Comparison of ENCODE assay signal across 9 cellular contexts in the genomic region with DNA sequence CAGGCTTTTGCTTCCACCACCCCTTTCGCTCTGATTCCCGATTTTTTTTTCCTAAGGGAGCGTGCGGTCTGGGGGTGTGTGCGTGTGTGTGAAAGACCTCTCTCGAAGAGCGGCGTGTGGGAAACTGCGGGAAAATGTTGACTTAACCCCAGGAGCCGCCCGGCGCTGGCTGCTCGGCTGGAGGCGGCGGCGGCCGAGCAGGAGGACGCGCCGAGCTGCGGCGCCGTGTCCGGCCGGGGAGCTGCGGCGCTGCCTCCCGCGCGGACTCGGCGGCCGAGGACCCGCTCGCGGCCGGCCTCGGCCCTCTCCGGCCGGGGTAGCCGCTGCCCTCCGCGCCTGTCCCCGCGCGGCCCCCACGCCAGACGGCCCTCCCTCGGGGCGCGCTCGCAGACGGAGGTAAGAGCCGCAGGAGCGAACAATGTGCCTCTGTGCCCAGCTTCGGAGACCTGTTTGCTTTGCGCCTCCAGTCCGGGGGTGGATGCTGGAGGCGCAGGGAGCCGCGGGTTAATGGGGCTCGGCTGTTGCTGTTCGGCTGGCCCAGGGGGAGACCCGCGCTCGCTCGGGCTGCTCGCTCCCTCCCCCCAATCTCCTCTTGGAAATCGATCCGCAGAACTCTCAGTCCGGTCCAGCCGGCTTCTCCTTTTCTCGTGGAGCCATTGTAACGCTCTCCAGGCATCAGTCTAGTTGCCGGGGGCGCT. TPM values are rescaled to one million over a fixed set of nuclear protein-coding genes. Genes with fewer than 3 reads are reported as not detected.
A peak's percentile ranks its signal among the peaks of the same experiment; 100 is the strongest.
DNase-seq lines count a peak whose midpoint lies in the region; ATAC-seq and TF ChIP-seq lines count a peak whose summit lies in the region.
"Had no signal": no experiment of that assay in that cellular context is flagged by ENCODE, and none has a peak within 500 bp of the region (broad histone marks: within the 10 kb centered on the region; RNA-seq: fewer than 3 reads in every experiment).

No MANE protein-coding gene starts in this region.

- H3K27ac ChIP-seq in muscle layer of duodenum (ENCODE audit: low read length), result peak overlapping the region; percentile 48
- H3K27ac ChIP-seq: BLaER1 treated with 17β-estradiol and CSF1 and Interleukin-3, amounts not matched to agents 10 nM and 100 nM had no signal

- peaks cover 8% of the 10 kb centered on the region for H3K27me3 ChIP-seq in muscle layer of duodenum (ENCODE audit: low read depth, low read length)

- H3K4me1 Mint-ChIP-seq in stimulated activated effector memory CD8-positive, alpha-beta T cell treated with anti-CD3 and anti-CD28 coated beads, Interleukin-12 subunit alpha, Interleukin-12 subunit beta, amount 100 ng/mL, for 72 hours, result no peaks in the 10 kb centered on the region

- H3K36me3 Mint-ChIP-seq in stimulated activated effector memory CD8-positive, alpha-beta T cell treated with anti-CD3 and anti-CD28 coated beads, Interleukin-12 subunit alpha, Interleukin-12 subunit beta, amount 100 ng/mL, for 72 hours, result no peaks in the 10 kb centered on the region

- no peaks in the 10 kb centered on the region for H3K36me3 ChIP-seq in muscle layer of duodenum (ENCODE audit: control insufficient read depth in 1 of 2, insufficient read depth in 2 of 2, low read length in 2 of 2)
- H3K36me3 ChIP-seq: BLaER1 treated with 17β-estradiol and CSF1 and Interleukin-3, amounts not matched to agents 10 nM and 100 nM had no signal

- H3K9me3 Mint-ChIP-seq in stimulated activated effector memory CD8-positive, alpha-beta T cell treated with anti-CD3 and anti-CD28 coated beads, Interleukin-12 subunit alpha, Interleukin-12 subunit beta, amount 100 ng/mL, for 72 hours, result peaks cover 4% of the 10 kb centered on the region

- H3K9me3 ChIP-seq in muscle layer of duodenum (ENCODE audit: control insufficient read depth in 1 of 2, low read length in 2 of 2), result no peaks in the 10 kb centered on the region

- no peak for ATAC-seq in stimulated activated effector memory CD8-positive, alpha-beta T cell treated with anti-CD3 and anti-CD28 coated beads, Interleukin-12 subunit alpha, Interleukin-12 subunit beta, amount 100 ng/mL, for 72 hours
- ATAC-seq in HG03457 (IDR thresholded peaks at IDR 0.05; ENCODE audit: unreplicated experiment), result no peak

- no peak overlapping the region for H3K27ac Mint-ChIP-seq in stimulated activated effector memory CD8-positive, alpha-beta T cell treated with anti-CD3 and anti-CD28 coated beads, Interleukin-12 subunit alpha, Interleukin-12 subunit beta, amount 100 ng/mL, for 72 hours

- peaks cover 0 to 11% of the 10 kb centered on the region in 2 donors for H3K4me1 ChIP-seq in muscle layer of duodenum (ENCODE audit: control insufficient read depth in 1 of 2, insufficient read depth in 2 of 2, low read length in 2 of 2)
- H3K4me1 ChIP-seq: BLaER1 treated with 17β-estradiol and CSF1 and Interleukin-3, amounts not matched to agents 10 nM and 100 nM had no signal

- no peak overlapping the region for H3K4me3 Mint-ChIP-seq in stimulated activated effector memory CD8-positive, alpha-beta T cell treated with anti-CD3 and anti-CD28 coated beads, Interleukin-12 subunit alpha, Interleukin-12 subunit beta, amount 100 ng/mL, for 72 hours

- H3K4me3 ChIP-seq in epithelial cell of proximal tubule (ENCODE audit: low read depth, low read length) (peak overlapping the region; percentile 92), muscle layer of duodenum (ENCODE audit: low read depth in 1 of 2, low read length in 2 of 2) (peak overlapping the region; percentile 79 to 96)
- H3K4me3 ChIP-seq: BLaER1 treated with 17β-estradiol and CSF1 and Interleukin-3, amounts not matched to agents 10 nM and 100 nM had no signal

- TF ChIP-seq CTCF in epithelial cell of proximal tubule (conservative IDR thresholded peaks at IDR 0.05; ENCODE audit: low read depth, low read length), result no peak

- DNase-seq in NCI-H1417 (lab: John Stamatoyannopoulos, UW), result peak; percentile 39 to 86 (median 79)
- no peak for DNase-seq in NCI-H1417 treated with DMSO at 0.1 percent for 48 hours (lab: John Stamatoyannopoulos, UW)
- DNase-seq in NCI-H526 treated with DMSO at 0.1 percent for 48 hours (lab: John Stamatoyannopoulos, UW), result peak; percentile 23
- DNase-seq in epithelial cell of proximal tubule (ENCODE audit: low read depth), result no peak
- no peak for DNase-seq in stimulated activated effector memory CD8-positive, alpha-beta T cell treated with anti-CD3 and anti-CD28 coated beads, Interleukin-12 subunit alpha, Interleukin-12 subunit beta, amount 100 ng/mL, for 72 hours (ENCODE audit: low spot score in 2 of 2)
- DNase-seq in stimulated activated naive CD4-positive, alpha-beta T cell (lab: John Stamatoyannopoulos, UW), result no peak

RNA-seq across cellular contexts. Expression of gene ADGRL2, which starts 1.2 kb away (rescaled TPM):
- 21.6 and 22.4 TPM in 2 replicates for total RNA-seq in epithelial cell of proximal tubule

Comparison
In these comparisons a context has a peak if more than half of its experiments do, and no peak if none do; other contexts are left out.
1. DNase-seq: peak in NCI-H1417 (3 of 3) and NCI-H526 treated with DMSO at 0.1 percent for 48 hours (single experiment); none in NCI-H1417 treated with DMSO at 0.1 percent for 48 hours (single experiment), epithelial cell of proximal tubule (single experiment), stimulated activated effector memory CD8-positive, alpha-beta T cell treated with anti-CD3 and anti-CD28 coated beads, Interleukin-12 subunit alpha, Interleukin-12 subunit beta, amount 100 ng/mL, for 72 hours (0 of 2) and stimulated activated naive CD4-positive, alpha-beta T cell (0 of 6).